ENCODE assay signal across 8 cellular contexts in the genomic region with DNA sequence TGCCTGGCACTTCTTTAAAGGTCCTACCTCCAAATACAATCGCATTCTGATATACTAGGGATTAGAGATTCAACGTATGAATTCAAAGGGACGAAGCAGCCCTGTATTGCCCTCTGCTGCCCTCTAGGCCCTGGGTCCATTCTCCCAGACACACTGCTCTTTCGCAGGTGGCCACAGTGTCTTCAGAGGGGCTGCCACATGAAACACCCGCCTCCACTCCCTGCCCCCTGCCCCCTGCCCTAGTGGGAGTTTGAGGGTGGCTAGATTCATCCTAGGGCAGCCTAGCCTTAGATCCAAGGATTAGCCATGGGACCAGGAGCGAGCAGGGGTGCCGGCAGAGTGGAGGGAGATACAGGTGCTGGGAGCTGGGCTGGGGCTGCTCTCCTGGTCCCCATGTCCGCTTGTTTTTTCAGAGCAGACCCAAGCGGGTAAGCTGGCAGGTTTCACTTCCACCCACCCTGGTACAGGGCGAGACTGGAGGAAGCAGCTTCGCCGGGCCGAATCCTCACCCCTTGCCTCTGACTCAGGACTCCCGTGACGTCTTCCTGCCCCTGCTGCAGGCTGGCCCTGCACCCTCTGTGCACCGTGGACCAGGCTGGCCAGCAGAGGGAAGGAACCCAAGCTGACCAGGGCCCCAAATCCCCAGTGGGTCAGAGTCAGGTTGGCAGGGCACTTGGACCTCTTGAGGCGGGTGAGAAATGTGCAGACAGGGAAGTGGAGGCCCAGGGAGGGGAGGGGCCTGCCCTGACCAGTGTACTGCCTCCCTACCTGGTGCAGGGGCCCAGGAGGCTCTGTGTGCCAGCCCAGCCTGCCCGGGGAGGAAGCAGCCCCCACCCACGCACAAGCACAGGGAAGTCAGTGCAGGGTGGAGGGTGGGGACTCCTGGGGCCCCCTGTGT. TPM values are rescaled to one million over a fixed set of nuclear protein-coding genes. Genes with fewer than 3 reads are reported as not detected.
DNase-seq lines count a peak whose midpoint lies in the region; ATAC-seq and TF ChIP-seq lines count a peak whose summit lies in the region.

No MANE protein-coding gene starts in this region.

- H3K27ac ChIP-seq in GM23248 (no peak overlapping the region), body of pancreas (peak overlapping the region in 2 of 4 donors; percentile 36 to 55), lower lobe of right lung (peak overlapping the region; percentile 69)
- no peak overlapping the region for H3K27ac ChIP-seq in effector memory CD4-positive, alpha-beta T cell (ENCODE audit: insufficient read depth, low read length, poor library complexity, severe bottlenecking)

- ATAC-seq in body of pancreas, result no peak
- peak; percentile 63 to 79 for ATAC-seq in lower lobe of right lung
- ATAC-seq in stimulated activated effector memory CD8-positive, alpha-beta T cell treated with anti-CD3 and anti-CD28 coated beads, Interleukin-12 subunit alpha, Interleukin-12 subunit beta, amount 100 ng/mL, for 72 hours, result peak; percentile 77

- peaks cover 8% of the 10 kb centered on the region for H3K36me3 Mint-ChIP-seq in stimulated activated effector memory CD8-positive, alpha-beta T cell treated with anti-CD3 and anti-CD28 coated beads, Interleukin-12 subunit alpha, Interleukin-12 subunit beta, amount 100 ng/mL, for 72 hours

- H3K4me2 ChIP-seq in GM23248 (ENCODE audit: unreplicated experiment), result no peak overlapping the region

- no peak overlapping the region for H2AFZ ChIP-seq in GM23248

- no peaks in the 10 kb centered on the region for H4K20me1 ChIP-seq in GM23248 (ENCODE audit: insufficient read depth)

- no peaks in the 10 kb centered on the region for H3K9me2 ChIP-seq in GM23248 (ENCODE audit: insufficient read depth)

- H3K4me1 ChIP-seq in BE2C, result peaks cover 17% of the 10 kb centered on the region
- peaks cover 15% of the 10 kb centered on the region for H3K4me1 ChIP-seq in GM23248 (ENCODE audit: insufficient read depth)
- peaks cover 26% of the 10 kb centered on the region for H3K4me1 ChIP-seq in body of pancreas
- peaks cover 35% of the 10 kb centered on the region for H3K4me1 ChIP-seq in lower lobe of right lung
- H3K4me1 ChIP-seq in effector memory CD4-positive, alpha-beta T cell (ENCODE audit: control insufficient read depth, insufficient read depth, low read length, poor library complexity, severe bottlenecking), result peaks cover 21% of the 10 kb centered on the region

- H3K4me3 ChIP-seq in BE2C (ENCODE audit: low read depth, low read length) (no peak overlapping the region), GM23248 (no peak overlapping the region), body of pancreas (no peak overlapping the region), lower lobe of right lung (peak overlapping the region; percentile 21)
- no peak overlapping the region for H3K4me3 ChIP-seq in effector memory CD4-positive, alpha-beta T cell (ENCODE audit: insufficient read depth, low read depth, low read length, poor library complexity, severe bottlenecking)

- H3K9me3 ChIP-seq in BE2C (no peaks in the 10 kb centered on the region), GM23248 (ENCODE audit: low read depth) (no peaks in the 10 kb centered on the region), body of pancreas (no peaks in the 10 kb centered on the region), lower lobe of right lung (no peaks in the 10 kb centered on the region)
- no peaks in the 10 kb centered on the region for H3K9me3 ChIP-seq in effector memory CD4-positive, alpha-beta T cell (ENCODE audit: control insufficient read depth, low read length)

- H3K4me3 Mint-ChIP-seq in stimulated activated effector memory CD8-positive, alpha-beta T cell treated with anti-CD3 and anti-CD28 coated beads, Interleukin-12 subunit alpha, Interleukin-12 subunit beta, amount 100 ng/mL, for 72 hours, result peak overlapping the region; percentile 82

- H3F3A ChIP-seq in GM23248 (ENCODE audit: insufficient read depth), result peaks cover 15% of the 10 kb centered on the region; the same call in 1 of the 2 replicates

- H3K27ac Mint-ChIP-seq in stimulated activated effector memory CD8-positive, alpha-beta T cell treated with anti-CD3 and anti-CD28 coated beads, Interleukin-12 subunit alpha, Interleukin-12 subunit beta, amount 100 ng/mL, for 72 hours, result peak overlapping the region; percentile 89

- intact Hi-C loops in body of pancreas (cut with DNase I), result loop anchor here (5.0 kb wide), 1 partner anchor 230 kb away; no protein-coding TSS in a partner anchor
- intact Hi-C loops in lower lobe of right lung (cut with DNase I), result no loop called here

- in situ Hi-C loops in GM23248 (cut with MboI), result loop anchor here (10.0 kb wide), 1 partner anchor 232 kb away; no protein-coding TSS in a partner anchor

- H3K79me2 ChIP-seq in GM23248 (ENCODE audit: insufficient read depth), result no peaks in the 10 kb centered on the region

- WGBS in GM23248 (ENCODE audit: low coverage in 1 of 2, low lambda C conversion rate in 2 of 2, missing lambda C conversion rate in 2 of 2), 2 experiments, result 74 to 79% methylated on average over 18 to 19 of the region's 19 CpGs
- 30 to 48% methylated on average over 6 to 19 of the region's 19 CpGs for WGBS in body of pancreas, 2 donors

- H3K9ac ChIP-seq in GM23248, result no peak overlapping the region

- no peaks in the 10 kb centered on the region for H3K36me3 ChIP-seq in BE2C
- H3K36me3 ChIP-seq in GM23248 (ENCODE audit: low read depth), result no peaks in the 10 kb centered on the region
- no peaks in the 10 kb centered on the region for H3K36me3 ChIP-seq in body of pancreas (replicated peaks in 1 of 2; ENCODE audit: insufficient read depth in 1 of 2, low read depth in 2 of 2)
- H3K36me3 ChIP-seq in lower lobe of right lung, result peaks cover 10% of the 10 kb centered on the region
- peaks cover 4% of the 10 kb centered on the region for H3K36me3 ChIP-seq in effector memory CD4-positive, alpha-beta T cell (ENCODE audit: control insufficient read depth, insufficient read depth, low read length)

- H3K27me3 ChIP-seq in BE2C, result no peaks in the 10 kb centered on the region
- no peaks in the 10 kb centered on the region for H3K27me3 ChIP-seq in GM23248 (replicated peaks; ENCODE audit: insufficient read depth)
- H3K27me3 ChIP-seq in body of pancreas, result no peaks in the 10 kb centered on the region
- no peaks in the 10 kb centered on the region for H3K27me3 ChIP-seq in lower lobe of right lung (ENCODE audit: low read depth)
- no peaks in the 10 kb centered on the region for H3K27me3 ChIP-seq in effector memory CD4-positive, alpha-beta T cell (replicated peaks; ENCODE audit: control insufficient read depth, insufficient read depth, low read length, poor library complexity, severe bottlenecking)

- DNase-seq in BE2C, result no peak
- peak; percentile 45 for DNase-seq in GM23248
- DNase-seq in SK-N-DZ (ENCODE audit: low spot score), result peak; percentile 65
- peak; percentile 51 to 80 (median 62) for DNase-seq in body of pancreas
- peak; percentile 92 for DNase-seq in lower lobe of right lung
- DNase-seq in stimulated activated effector memory CD8-positive, alpha-beta T cell treated with anti-CD3 and anti-CD28 coated beads, Interleukin-12 subunit alpha, Interleukin-12 subunit beta, amount 100 ng/mL, for 72 hours (ENCODE audit: low spot score in 2 of 2), result peak; percentile 51 to 72
- no peak for DNase-seq in effector memory CD4-positive, alpha-beta T cell
- DNase-seq in NCI-H1092 treated with DMSO at 0.1 percent for 48 hours (lab: John Stamatoyannopoulos, UW), result no peak

- TF ChIP-seq CTCF in BE2C (IDR thresholded peaks at IDR 0.05; ENCODE audit: low read depth, low read length) (peak; percentile 53), body of pancreas (IDR thresholded peaks at IDR 0.05) (peak in 3 of 7 experiments; percentile 23 to 44 (median 36)), lower lobe of right lung (IDR thresholded peaks at IDR 0.05) (peak; percentile 16)

- no peaks in the 10 kb centered on the region for H3K9me3 Mint-ChIP-seq in stimulated activated effector memory CD8-positive, alpha-beta T cell treated with anti-CD3 and anti-CD28 coated beads, Interleukin-12 subunit alpha, Interleukin-12 subunit beta, amount 100 ng/mL, for 72 hours

- TF ChIP-seq POLR2A in body of pancreas (IDR thresholded peaks at IDR 0.05), result peak in 2 of 3 donors; percentile 19 to 34

- H3K4me1 Mint-ChIP-seq in stimulated activated effector memory CD8-positive, alpha-beta T cell treated with anti-CD3 and anti-CD28 coated beads, Interleukin-12 subunit alpha, Interleukin-12 subunit beta, amount 100 ng/mL, for 72 hours, result peaks cover 36% of the 10 kb centered on the region

RNA-seq across cellular contexts. Expression of a gene that starts 28.4 kb away (rescaled TPM):
- 9.9 TPM for polyA plus RNA-seq in BE2C (2012; ENCODE audit: insufficient read depth, insufficient read length, low read depth)
- total RNA-seq in GM23248 (2014; rRNA removed; shearing (Covaris generic)), result 71.6 and 82.9 TPM in 2 replicates
- 44.3 and 46.6 TPM in 2 replicates for polyA plus RNA-seq in GM23248 (2016; fragmentation: Nextera tagmentation; extraction: Ambion mirVana)
- 2.6 and 2.8 TPM in 2 replicates for polyA plus RNA-seq in SK-N-DZ (2014; cell fraction: cytosol; rRNA removed)
- polyA plus RNA-seq in SK-N-DZ (2014; cell fraction: nucleus; rRNA removed), result 1.1 and 1.5 TPM in 2 replicates
- total RNA-seq in body of pancreas (10 to 100 TPM in 1 of 2 donors, 1 to 10 TPM in 1; 9.3 to 32.0 TPM), lower lobe of right lung (68.3 TPM)

RNA-seq across cellular contexts. Expression of a gene that starts 47.5 kb away (rescaled TPM):
- polyA plus RNA-seq in BE2C (2012; ENCODE audit: insufficient read depth, insufficient read length, low read depth), result 51.3 TPM
- 34.4 and 37.2 TPM in 2 replicates for total RNA-seq in GM23248 (2014; rRNA removed; shearing (Covaris generic))
- polyA plus RNA-seq in GM23248 (2016; fragmentation: Nextera tagmentation; extraction: Ambion mirVana), result 48.4 and 51.5 TPM in 2 replicates
- 121 and 151 TPM in 2 replicates for polyA plus RNA-seq in SK-N-DZ (2014; cell fraction: cytosol; rRNA removed)
- 167 and 220 TPM in 2 replicates for polyA plus RNA-seq in SK-N-DZ (2014; cell fraction: nucleus; rRNA removed)
- total RNA-seq in body of pancreas (1 to 10 TPM; 7.9 to 9.3 TPM), lower lobe of right lung (25.7 TPM)

RNA-seq across cellular contexts. Expression of a gene that starts 52.8 kb away (rescaled TPM):
- polyA plus RNA-seq in BE2C (2012; ENCODE audit: insufficient read depth, insufficient read length, low read depth), result 64.4 TPM
- total RNA-seq in GM23248 (2014; rRNA removed; shearing (Covaris generic)), result 61.3 and 62.2 TPM in 2 replicates
- polyA plus RNA-seq in GM23248 (2016; fragmentation: Nextera tagmentation; extraction: Ambion mirVana), result 69.7 and 72.9 TPM in 2 replicates
- 31.1 and 33.7 TPM in 2 replicates for polyA plus RNA-seq in SK-N-DZ (2014; cell fraction: cytosol; rRNA removed)
- polyA plus RNA-seq in SK-N-DZ (2014; cell fraction: nucleus; rRNA removed), result 24.1 and 25.1 TPM in 2 replicates
- total RNA-seq in body of pancreas, result 10 to 100 TPM; 34.0 to 42.2 TPM
- total RNA-seq in lower lobe of right lung, result 70.3 TPM

Comparison
In these comparisons a context has a peak if more than half of its experiments do, and no peak if none do; other contexts are left out.
1. DNase-seq: peak in GM23248 (single experiment), SK-N-DZ (single experiment), body of pancreas (4 of 4), lower lobe of right lung (single experiment) and stimulated activated effector memory CD8-positive, alpha-beta T cell treated with anti-CD3 and anti-CD28 coated beads, Interleukin-12 subunit alpha, Interleukin-12 subunit beta, amount 100 ng/mL, for 72 hours (2 of 2); none in BE2C (single experiment), effector memory CD4-positive, alpha-beta T cell (0 of 3) and NCI-H1092 treated with DMSO at 0.1 percent for 48 hours (single experiment).